Comparison of ENCODE assay signal across 12 cellular contexts in genomic region chr1:54375331-54376084, GRCh38. TPM values are rescaled to one million over a fixed set of nuclear protein-coding genes. Genes with fewer than 3 reads are reported as not detected.
A peak's percentile ranks its signal among the peaks of the same experiment; 100 is the strongest.
DNase-seq lines count a peak whose midpoint lies in the region; ATAC-seq and TF ChIP-seq lines count a peak whose summit lies in the region.
"Had no signal": no experiment of that assay in that cellular context is flagged by ENCODE, and none has a peak within 500 bp of the region (broad histone marks: within the 10 kb centered on the region; RNA-seq: fewer than 3 reads in every experiment).

No MANE protein-coding gene starts in this region.

- H3K4me3 ChIP-seq in HUES48 (ENCODE audit: low read depth, low read length) (no peak overlapping the region), WERI-Rb-1 (ENCODE audit: low read depth, low read length) (no peak overlapping the region), iPS-18c (ENCODE audit: insufficient read depth, low read depth, low read length) (0 out of 2 replicates have a peak overlapping the region, but pooled peaks have one; percentile 15), spleen (no peak overlapping the region)
- H3K4me3 ChIP-seq: Peyer's patch, suprapubic skin had no signal

- H3K27ac ChIP-seq in HUES48 (ENCODE audit: low read depth, low read length) (peak overlapping the region; percentile 53), WERI-Rb-1 (peak overlapping the region; percentile 94), spleen (peak overlapping the region in 5 of 8 donors; percentile 39 to 85 (median 76))
- H3K27ac ChIP-seq: suprapubic skin had no signal

- H3K36me3 ChIP-seq in HUES48 (ENCODE audit: control insufficient read depth, insufficient read depth, low read length) = peaks cover 13% of the 10 kb centered on the region; the same call in 1 of the 2 replicates
- H3K36me3 ChIP-seq in WERI-Rb-1 = peaks cover 72% of the 10 kb centered on the region
- H3K36me3 ChIP-seq in spleen = peaks cover 0 to 2% (median 0%) of the 10 kb centered on the region in 6 donors
- H3K36me3 ChIP-seq: suprapubic skin had no signal

- H3K9ac ChIP-seq in HUES48 (ENCODE audit: low read depth, low read length) = no peak overlapping the region

- H3K4me1 ChIP-seq in HUES48 (ENCODE audit: control insufficient read depth, insufficient read depth, low read length) = peaks cover 69% of the 10 kb centered on the region
- peaks cover 24 to 100% (median 89%) of the 10 kb centered on the region in 6 donors for H3K4me1 ChIP-seq in spleen

- H3K9me3 ChIP-seq in HUES48 (ENCODE audit: control insufficient read depth, insufficient read depth, low read length) (no peaks in the 10 kb centered on the region), WERI-Rb-1 (ENCODE audit: severe bottlenecking) (no peaks in the 10 kb centered on the region), iPS-18c (ENCODE audit: control insufficient read depth, insufficient read depth, low read length) (no peaks in the 10 kb centered on the region), spleen (no peaks in the 10 kb centered on the region)
- H3K9me3 ChIP-seq: Peyer's patch, suprapubic skin had no signal

- H3K27me3 ChIP-seq in HUES48 (ENCODE audit: control insufficient read depth, insufficient read depth, low read length) (no peaks in the 10 kb centered on the region), WERI-Rb-1 (ENCODE audit: insufficient read depth, low read depth, severe bottlenecking) (no peaks in the 10 kb centered on the region), spleen (replicated peaks in 1 of 7) (no peaks in the 10 kb centered on the region)
- H3K27me3 ChIP-seq: Peyer's patch, suprapubic skin had no signal

- peak; percentile 41 for DNase-seq in WERI-Rb-1
- DNase-seq in spleen = peak; percentile 82
- no peak for DNase-seq in NCI-H1930 (lab: John Stamatoyannopoulos, UW)
- no peak for DNase-seq in activated CD4-positive, alpha-beta T cell treated with anti-CD3 and anti-CD28 coated beads, Interleukin-2, amount 50 U/mL, for 4 hours
- DNase-seq: amniotic stem cell, IMR-90, mesenchymal stem cell, Peyer's patch had no signal

- WGBS in spleen, 5 donors = 65 to 91% (median 73%) methylated on average over 8 of the region's 8 CpGs

- ATAC-seq in HG03469 (IDR thresholded peaks at IDR 0.05; ENCODE audit: unreplicated experiment) = no peak

- intact Hi-C loops in spleen (cut with DNase I; ENCODE audit: low total_unique reads) = no loop called here

- no peak for TF ChIP-seq POLR2A in spleen (IDR thresholded peaks at IDR 0.05)

- 0 out of 2 replicates have a peak, but pooled peaks have one; percentile 29 for TF ChIP-seq CTCF in WERI-Rb-1 (IDR thresholded peaks at IDR 0.05; ENCODE audit: low read depth, low read length)
- TF ChIP-seq CTCF in spleen (IDR thresholded peaks at IDR 0.05 in 8 of 11, conservative IDR thresholded peaks at IDR 0.05 in 3 of 11) = peak in 8 of 11 experiments; percentile 14 to 61 (median 43)

RNA-seq across cellular contexts. Expression of gene SSBP3, which starts 30.7 kb away (rescaled TPM):
- 10 to 100 TPM; 24.4 to 73.5 (median 55.4) TPM for total RNA-seq in spleen
- 10 to 100 TPM; 14.4 to 22.1 (median 14.9) TPM for polyA plus RNA-seq in spleen

Comparison
In these comparisons a context has a peak if more than half of its experiments do, and no peak if none do; other contexts are left out.
1. DNase-seq: peak in WERI-Rb-1 (single experiment) and spleen (single experiment); none in NCI-H1930 (0 of 2) and activated CD4-positive, alpha-beta T cell treated with anti-CD3 and anti-CD28 coated beads, Interleukin-2, amount 50 U/mL, for 4 hours (0 of 2).
2. Peak in every context shown above with its lines, with median percentiles within 50 percentile points of each other: H3K27ac ChIP-seq.